ENCODE assay signal across 12 cellular contexts in genomic region chr1:171613282-171613681, GRCh38. TPM values are rescaled to one million over a fixed set of nuclear protein-coding genes. Genes with fewer than 3 reads are reported as not detected.
"Had no signal": no experiment of that assay in that cellular context is flagged by ENCODE, and none has a peak within 500 bp of the region (broad histone marks: within the 10 kb centered on the region; RNA-seq: fewer than 3 reads in every experiment).

No MANE protein-coding gene starts in this region.

- H3K4me1 ChIP-seq: HAP-1 had no signal

- H3K9ac ChIP-seq: GM23248 had no signal

- H3K4me2 ChIP-seq: GM23338 had no signal

- H3K36me3 ChIP-seq: HAP-1 had no signal

- H3K9me3 ChIP-seq: HAP-1 had no signal

- ATAC-seq: GM23338, HCT116 had no signal

- H3K27ac ChIP-seq: GM23248 had no signal

- DNase-seq: GM23248, GOT3, H7, H9, HCEC 1CT, HFFc6 had no signal

- H2AFZ ChIP-seq: GM23248, GM23338 had no signal

- FAIRE-seq: H1, H54 had no signal

- H3K4me3 ChIP-seq: GM23248, GM23338, HAP-1 had no signal

RNA-seq across cellular contexts. Expression of gene MYOCOS, which starts 8.8 kb away (rescaled TPM):
- total RNA-seq: GM23248, GM23338, H1, H4, H7, HFFc6 had no signal
- polyA plus RNA-seq: GM23248, GM23338, H1 had no signal

RNA-seq across cellular contexts. Expression of gene MYOC, which starts 39.2 kb away (rescaled TPM):
- total RNA-seq: GM23248, GM23338, H1, H4, H7, H9 had no signal
- polyA plus RNA-seq: GM23248, GM23338, H1 had no signal
